1 cellular context compared by ENCODE assay signal in the genomic region with DNA sequence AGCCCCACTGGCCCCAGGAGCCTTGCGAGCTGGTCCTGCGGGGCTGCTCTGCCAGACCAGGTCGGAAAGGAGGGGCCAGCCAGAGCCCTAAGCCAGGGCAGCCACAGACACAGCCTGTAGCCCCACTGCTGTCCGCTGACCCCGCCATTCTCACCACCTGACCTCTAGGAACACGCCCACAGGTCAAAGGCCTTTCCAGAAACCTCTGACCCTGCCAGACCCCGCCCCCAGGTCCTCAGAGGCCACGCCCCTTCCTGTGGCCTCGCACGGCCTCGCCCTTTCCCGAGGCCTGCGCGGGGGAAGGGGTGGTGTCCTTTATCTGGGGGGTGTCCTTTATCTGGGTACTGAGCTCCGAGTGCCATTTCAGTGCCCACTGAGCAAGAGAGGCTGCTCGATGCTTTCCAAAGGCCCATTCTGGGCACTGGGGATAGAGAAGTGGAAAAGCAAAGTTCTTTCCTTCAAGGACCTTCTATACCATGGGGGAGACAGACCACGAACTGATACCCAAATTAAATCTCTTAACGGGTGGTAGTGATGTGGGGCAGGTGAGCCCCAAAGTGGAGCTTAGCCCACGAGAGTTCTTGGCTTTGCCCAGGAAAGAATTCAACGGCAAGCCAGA.
A peak's percentile ranks its signal among the peaks of the same experiment; 100 is the strongest.
TF ChIP-seq lines count a peak whose summit lies in the region.

No MANE protein-coding gene starts in this region.

TF ChIP-seq in GM12878, 131 proteins besides CTCF, POLR2A, EP300 and RAD21:
- TF ChIP-seq RELB (IDR thresholded peaks at IDR 0.05; ENCODE audit: low read depth) (no peak), NR2F1 (conservative IDR thresholded peaks at IDR 0.05) (0 out of 2 replicates have a peak, but pooled peaks have one; percentile 22), NR2C1 (IDR thresholded peaks at IDR 0.05) (peak; percentile 59)
TF ChIP-seq in GM12878: peak in this region for 2.
